ENCODE assay signal across 33 cellular contexts in the genomic region with DNA sequence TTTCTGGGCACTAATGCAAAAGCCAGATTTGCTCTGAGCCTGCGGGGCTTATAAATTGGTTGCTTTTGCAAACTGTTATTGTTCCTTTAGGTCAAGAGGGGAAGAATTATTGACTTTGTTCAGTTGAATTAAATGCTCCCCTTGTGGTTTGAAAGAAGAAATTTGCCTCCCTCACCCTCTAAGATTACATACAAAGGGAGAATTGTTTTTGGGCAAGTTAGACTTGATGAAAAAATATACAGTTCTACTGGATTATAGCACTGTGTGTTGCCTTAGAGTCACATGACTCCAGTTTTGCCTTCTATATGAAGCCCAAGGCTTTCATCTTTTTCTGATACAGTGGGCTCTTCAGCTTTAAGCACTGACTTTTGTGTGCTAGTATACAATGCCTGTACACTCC.
"Had no signal": no experiment of that assay in that cellular context is flagged by ENCODE, and none has a peak within 500 bp of the region (broad histone marks: within the 10 kb centered on the region; RNA-seq: fewer than 3 reads in every experiment).

No MANE protein-coding gene starts in this region.

- H3K27me3 ChIP-seq: adrenal gland, body of pancreas, esophagus squamous epithelium, gastrocnemius medialis had no signal

- H3K36me3 Mint-ChIP-seq: activated naive CD4-positive, alpha-beta T cell treated with anti-CD3 and anti-CD28 coated beads, Interleukin-2, amount 50 U/mL, for 24 hours; activated naive CD8-positive, alpha-beta T cell treated with anti-CD3 and anti-CD28 coated beads for 36 hours had no signal

- H3K27me3 Mint-ChIP-seq: activated B cell treated with CpG ODN at 0.5 μM for 24 hours; activated CD8-positive, alpha-beta T cell treated with anti-CD3 and anti-CD28 coated beads for 36 hours; activated naive CD4-positive, alpha-beta T cell treated with anti-CD3 and anti-CD28 coated beads, Interleukin-2, amount 50 U/mL, for 24 hours; activated naive CD8-positive, alpha-beta T cell treated with anti-CD3 and anti-CD28 coated beads for 36 hours; activated naive CD8-positive, alpha-beta T cell treated with anti-CD3 and anti-CD28 coated beads, Interleukin-2, amount 50 U/mL, for 24 hours; activated T-helper 17 cell treated with anti-CD3 and anti-CD28 coated beads, Interleukin-2, amount 50 U/mL, for 72 hours; effector memory CD8-positive, alpha-beta T cell; T-helper 17 cell had no signal

- H3K4me3 ChIP-seq: adrenal gland, body of pancreas, esophagus squamous epithelium, gastrocnemius medialis had no signal

- H3K4me3 Mint-ChIP-seq: activated B cell treated with CpG ODN at 0.5 μM for 24 hours; activated CD8-positive, alpha-beta T cell treated with anti-CD3 and anti-CD28 coated beads for 36 hours; activated naive CD4-positive, alpha-beta T cell treated with anti-CD3 and anti-CD28 coated beads, Interleukin-2, amount 50 U/mL, for 24 hours; activated naive CD8-positive, alpha-beta T cell treated with anti-CD3 and anti-CD28 coated beads for 36 hours; activated naive CD8-positive, alpha-beta T cell treated with anti-CD3 and anti-CD28 coated beads, Interleukin-2, amount 50 U/mL, for 24 hours; activated T-cell treated with anti-CD3 and anti-CD28 coated beads, Interleukin-2, amount 50 U/mL, for 4 hours; activated T-helper 17 cell treated with anti-CD3 and anti-CD28 coated beads, Interleukin-2, amount 50 U/mL, for 72 hours; effector memory CD8-positive, alpha-beta T cell; T-helper 17 cell; T-helper 2 cell treated with Interferon-gamma antibody and Interleukin-4, amounts not matched to agents 5 μg/mL and 100 μg/mL, for 36 hours had no signal

- ATAC-seq: activated CD4-positive, CD25-positive, alpha-beta regulatory T cell treated with anti-CD3 and anti-CD28 coated beads, Interleukin-2, amount 50 U/mL, for 24 hours; activated CD8-positive, alpha-beta T cell treated with anti-CD3 and anti-CD28 coated beads for 36 hours; activated naive CD8-positive, alpha-beta T cell treated with anti-CD3 and anti-CD28 coated beads, Interleukin-2, amount 50 U/mL, for 24 hours; activated T-cell treated with anti-CD3 and anti-CD28 coated beads, Interleukin-2, amount 50 U/mL, for 4 hours; activated T-helper 17 cell treated with anti-CD3 and anti-CD28 coated beads, Interleukin-2, amount 50 U/mL, for 72 hours; body of pancreas; effector memory CD8-positive, alpha-beta T cell; gastrocnemius medialis; T-helper 17 cell had no signal

- H3K9me3 ChIP-seq: adrenal gland, body of pancreas, gastrocnemius medialis had no signal

- H3K36me3 ChIP-seq: adrenal gland, esophagus squamous epithelium, gastrocnemius medialis, WERI-Rb-1 had no signal

- H3K27ac Mint-ChIP-seq: activated B cell treated with CpG ODN at 0.5 μM for 24 hours; activated CD8-positive, alpha-beta T cell treated with anti-CD3 and anti-CD28 coated beads for 36 hours; activated naive CD4-positive, alpha-beta T cell treated with anti-CD3 and anti-CD28 coated beads, Interleukin-2, amount 50 U/mL, for 24 hours; activated naive CD8-positive, alpha-beta T cell treated with anti-CD3 and anti-CD28 coated beads for 36 hours; activated naive CD8-positive, alpha-beta T cell treated with anti-CD3 and anti-CD28 coated beads, Interleukin-2, amount 50 U/mL, for 24 hours; activated T-helper 17 cell treated with anti-CD3 and anti-CD28 coated beads, Interleukin-2, amount 50 U/mL, for 72 hours; effector memory CD8-positive, alpha-beta T cell; T-helper 17 cell; T-helper 2 cell treated with Interferon-gamma antibody and Interleukin-4, amounts not matched to agents 5 μg/mL and 100 μg/mL, for 36 hours had no signal

- H3K4me1 Mint-ChIP-seq: activated B cell treated with CpG ODN at 0.5 μM for 24 hours; activated naive CD4-positive, alpha-beta T cell treated with anti-CD3 and anti-CD28 coated beads, Interleukin-2, amount 50 U/mL, for 24 hours; activated naive CD8-positive, alpha-beta T cell treated with anti-CD3 and anti-CD28 coated beads for 36 hours; activated naive CD8-positive, alpha-beta T cell treated with anti-CD3 and anti-CD28 coated beads, Interleukin-2, amount 50 U/mL, for 24 hours; activated T-helper 17 cell treated with anti-CD3 and anti-CD28 coated beads, Interleukin-2, amount 50 U/mL, for 72 hours; T-helper 17 cell had no signal

- H3K27ac ChIP-seq: adrenal gland, body of pancreas, epithelial cell of prostate, esophagus squamous epithelium, gastrocnemius medialis, WERI-Rb-1 had no signal

- H3K4me1 ChIP-seq: adrenal gland, body of pancreas, esophagus squamous epithelium, gastrocnemius medialis had no signal

- DNase-seq: activated B cell treated with CpG ODN at 0.5 μM for 24 hours; activated CD4-positive, alpha-beta T cell treated with anti-CD3 and anti-CD28 coated beads for 48 hours; activated CD4-positive, alpha-beta T cell treated with anti-CD3 and anti-CD28 coated beads, Interleukin-2, amount 50 U/mL, for 1 hour; activated CD4-positive, alpha-beta T cell treated with anti-CD3 and anti-CD28 coated beads, Interleukin-2, amount 50 U/mL, for 48 hours; activated CD8-positive, alpha-beta memory T cell treated with anti-CD3 and anti-CD28 coated beads for 24 hours; activated CD8-positive, alpha-beta T cell treated with anti-CD3 and anti-CD28 coated beads for 36 hours; activated effector memory CD4-positive, alpha-beta T cell treated with Interleukin-2 at 50 U/mL for 16 hours; activated gamma-delta T cell treated with Interleukin-2 at 50 U/mL for 16 hours; activated naive CD4-positive, alpha-beta T cell treated with Interleukin-2 at 50 U/mL for 16 hours; activated naive CD8-positive, alpha-beta T cell treated with anti-CD3 and anti-CD28 coated beads for 36 hours; activated naive CD8-positive, alpha-beta T cell treated with anti-CD3 and anti-CD28 coated beads, Interleukin-2, amount 50 U/mL, for 24 hours; activated T-cell treated with anti-CD3 and anti-CD28 coated beads, Interleukin-2, amount 50 U/mL, for 4 hours; adrenal gland; amygdala; aorta; body of pancreas; caudate nucleus; cortex of kidney; dermis blood vessel endothelial cell; effector CD4-positive, alpha-beta T cell; effector memory CD8-positive, alpha-beta T cell; esophagus squamous epithelium; gastrocnemius medialis; head of caudate nucleus; T-helper 1 cell; T-helper 17 cell; T1000; WERI-Rb-1 had no signal
